ENCODE assay signal across 1 cellular context in the genomic region with DNA sequence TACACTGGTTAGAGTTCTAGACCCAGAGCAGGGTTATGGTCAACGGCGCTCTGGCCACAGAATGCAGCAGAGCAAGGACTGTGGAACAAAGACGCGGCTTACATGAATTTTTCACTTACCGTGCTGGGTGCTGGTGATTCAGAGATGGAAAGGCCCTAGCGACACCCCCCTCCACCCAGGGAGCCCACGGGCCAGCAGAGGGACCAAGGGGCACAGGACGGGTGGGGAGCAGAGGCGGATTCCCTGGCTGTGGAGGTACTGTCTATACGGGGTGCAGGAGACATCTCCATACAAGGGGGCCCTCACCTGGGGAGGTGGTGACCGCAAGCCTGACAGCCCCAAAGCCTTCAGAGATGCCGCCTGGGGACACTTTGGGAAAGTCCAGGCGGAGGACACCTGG.
TF ChIP-seq lines count a peak whose summit lies in the region.

No MANE protein-coding gene starts in this region.

TF ChIP-seq in IMR-90, 13 proteins besides CTCF, POLR2A, EP300 and RAD21:
- TF ChIP-seq RFX5 (IDR thresholded peaks at IDR 0.05; ENCODE audit: low read depth, low read length) (no peak), CHD1 (IDR thresholded peaks at IDR 0.05; ENCODE audit: low read depth, low read length) (no peak), BHLHE40 (IDR thresholded peaks at IDR 0.05; ENCODE audit: low read depth, low read length) (no peak), MAZ (IDR thresholded peaks at IDR 0.05; ENCODE audit: borderline replicate concordance, low read depth, low read length) (no peak), CEBPB (IDR thresholded peaks at IDR 0.05; ENCODE audit: low read depth, low read length) (no peak), FOS (IDR thresholded peaks at IDR 0.05; ENCODE audit: low read depth, low read length) (no peak), SMC3 (IDR thresholded peaks at IDR 0.05; ENCODE audit: low read depth, low read length) (no peak), MXI1 (IDR thresholded peaks at IDR 0.05; ENCODE audit: borderline replicate concordance, low read depth, low read length) (no peak), MAFK (IDR thresholded peaks at IDR 0.05; ENCODE audit: low read depth, low read length) (no peak), NFE2L2 (IDR thresholded peaks at IDR 0.05; ENCODE audit: low read depth, low read length) (no peak), RCOR1 (IDR thresholded peaks at IDR 0.05; ENCODE audit: insufficient replicate concordance, low read length) (no peak)
- TF ChIP-seq, protein P1, sequence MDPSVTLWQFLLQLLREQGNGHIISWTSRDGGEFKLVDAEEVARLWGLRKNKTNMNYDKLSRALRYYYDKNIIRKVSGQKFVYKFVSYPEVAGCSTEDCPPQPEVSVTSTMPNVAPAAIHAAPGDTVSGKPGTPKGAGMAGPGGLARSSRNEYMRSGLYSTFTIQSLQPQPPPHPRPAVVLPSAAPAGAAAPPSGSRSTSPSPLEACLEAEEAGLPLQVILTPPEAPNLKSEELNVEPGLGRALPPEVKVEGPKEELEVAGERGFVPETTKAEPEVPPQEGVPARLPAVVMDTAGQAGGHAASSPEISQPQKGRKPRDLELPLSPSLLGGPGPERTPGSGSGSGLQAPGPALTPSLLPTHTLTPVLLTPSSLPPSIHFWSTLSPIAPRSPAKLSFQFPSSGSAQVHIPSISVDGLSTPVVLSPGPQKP (IDR thresholded peaks at IDR 0.05; ENCODE audit: borderline replicate concordance, low read depth, low read length): no peak
- TF ChIP-seq, protein P2, sequence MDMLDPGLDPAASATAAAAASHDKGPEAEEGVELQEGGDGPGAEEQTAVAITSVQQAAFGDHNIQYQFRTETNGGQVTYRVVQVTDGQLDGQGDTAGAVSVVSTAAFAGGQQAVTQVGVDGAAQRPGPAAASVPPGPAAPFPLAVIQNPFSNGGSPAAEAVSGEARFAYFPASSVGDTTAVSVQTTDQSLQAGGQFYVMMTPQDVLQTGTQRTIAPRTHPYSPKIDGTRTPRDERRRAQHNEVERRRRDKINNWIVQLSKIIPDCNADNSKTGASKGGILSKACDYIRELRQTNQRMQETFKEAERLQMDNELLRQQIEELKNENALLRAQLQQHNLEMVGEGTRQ (IDR thresholded peaks at IDR 0.05; ENCODE audit: low read depth, low read length): no peak
